Comparison of ENCODE assay signal across 25 cellular contexts in genomic region chr7:42980084-42980483, GRCh38. TPM values are rescaled to one million over a fixed set of nuclear protein-coding genes. Genes with fewer than 3 reads are reported as not detected.
DNase-seq lines count a peak whose midpoint lies in the region; ATAC-seq, FAIRE-seq and TF ChIP-seq lines count a peak whose summit lies in the region.
"Had no signal": no experiment of that assay in that cellular context is flagged by ENCODE, and none has a peak within 500 bp of the region (broad histone marks: within the 10 kb centered on the region; RNA-seq: fewer than 3 reads in every experiment).

No MANE protein-coding gene starts in this region.

- POLR2A ChIA-PET in K562 (lab: Yijun Ruan, JAX) = no interaction called here
- POLR2A ChIA-PET in WTC11 (lab: Charles Lee) = no interaction called here

- no peak for TF ChIP-seq RAD21 in K562 (CRISPR knock-in tag; conservative IDR thresholded peaks at IDR 0.05 in 1 of 2, IDR thresholded peaks at IDR 0.05 in 1 of 2)

- H2BK120ac ChIP-seq in trophoblast cell (ENCODE audit: insufficient read depth, low read length, poor library complexity) = no peak overlapping the region

- H3K27me3 Mint-ChIP-seq in WTC11 (ENCODE audit: low read depth) = peaks cover 2% of the 10 kb centered on the region; the same call in 1 of the 2 replicates
- peaks cover 15% of the 10 kb centered on the region for H3K27me3 Mint-ChIP-seq in T-helper 17 cell

- BruUV-seq in K562 (replicated peaks; lab: Mats Ljungman, UMichigan) = no TSS peak

- H3K27ac ChIP-seq in K562 (ENCODE audit: extremely low read depth, low read depth, low read length) (no peak overlapping the region), trophoblast cell (ENCODE audit: low read depth, low read length) (no peak overlapping the region)
- H3K27ac ChIP-seq: BLaER1 treated with 17β-estradiol and CSF1 and Interleukin-3, amounts not matched to agents 10 nM and 100 nM; C4-2B had no signal

- H3K4me2 ChIP-seq in K562 (ENCODE audit: insufficient read depth, low read length) = peak overlapping the region; percentile 33; the same call in 1 of the 2 replicates
- no peak overlapping the region for H3K4me2 ChIP-seq in trophoblast cell (ENCODE audit: low read length)
- H3K4me2 ChIP-seq: BLaER1 treated with 17β-estradiol and CSF1 and Interleukin-3, amounts not matched to agents 10 nM and 100 nM had no signal

- CTCF ChIA-PET in K562 (lab: Yijun Ruan, JAX; ENCODE audit: low intra/inter-chr PET ratio) = no interaction called here
- CTCF ChIA-PET in WTC11 (lab: Charles Lee) = no interaction called here

- H3K79me2 ChIP-seq in K562 (ENCODE audit: control insufficient read depth, insufficient read depth, low read length) = no peaks in the 10 kb centered on the region
- H3K79me2 ChIP-seq in trophoblast cell (ENCODE audit: control insufficient read depth, insufficient read depth, low read length, poor library complexity) = no peaks in the 10 kb centered on the region

- H4K12ac ChIP-seq in trophoblast cell (ENCODE audit: low read depth, low read length) = no peak overlapping the region

- H4K91ac ChIP-seq in trophoblast cell (ENCODE audit: low read depth, low read length) = no peak overlapping the region

- H2BK12ac ChIP-seq in trophoblast cell (ENCODE audit: low read length) = no peak overlapping the region

- no peak overlapping the region for H3K4me3 Mint-ChIP-seq in WTC11
- H3K4me3 Mint-ChIP-seq in T-helper 17 cell = no peak overlapping the region
- H3K4me3 Mint-ChIP-seq: B cell; CD4-positive, alpha-beta T cell; CD8-positive, alpha-beta T cell had no signal

- no peak overlapping the region for H3K9ac ChIP-seq in K562 (ENCODE audit: insufficient read depth in 1 of 2, low read depth in 2 of 2, low read length in 2 of 2)
- no peak overlapping the region for H3K9ac ChIP-seq in trophoblast cell (ENCODE audit: low read length)
- H3K9ac ChIP-seq: BLaER1 treated with 17β-estradiol and CSF1 and Interleukin-3, amounts not matched to agents 10 nM and 100 nM had no signal

- WGBS in K562 (ENCODE audit: insufficient coverage, low coverage, missing lambda C conversion rate) = 5% methylated on average over 2 of the region's 2 CpGs
- WGBS in trophoblast cell (ENCODE audit: extremely low coverage, insufficient coverage, insufficient read length) = no CpG with 5 or more reads among the region's 2 CpGs

- no peaks in the 10 kb centered on the region for H3K79me1 ChIP-seq in trophoblast cell (ENCODE audit: low read length)

- H3K4me3 ChIP-seq in K562 (no peak overlapping the region), trophoblast cell (ENCODE audit: low read depth, low read length) (no peak overlapping the region)
- H3K4me3 ChIP-seq: BLaER1 treated with 17β-estradiol and CSF1 and Interleukin-3, amounts not matched to agents 10 nM and 100 nM; GM12878 had no signal

- H3K4ac ChIP-seq in trophoblast cell (ENCODE audit: low read depth, low read length) = no peak overlapping the region

- H3K27ac Mint-ChIP-seq in WTC11 (no peak overlapping the region), T-helper 17 cell (no peak overlapping the region)
- H3K27ac Mint-ChIP-seq: B cell; CD4-positive, alpha-beta T cell; CD8-positive, alpha-beta T cell had no signal

- no peak overlapping the region for H2BK5ac ChIP-seq in trophoblast cell (ENCODE audit: low read depth, low read length, poor library complexity)

- peak; percentile 14 for DNase-seq in RPMI7951 (ENCODE audit: low read depth)
- DNase-seq in K562 (ENCODE audit: extremely low read depth in 1 of 4, low spot score in 3 of 4) = peak in 1 of 4 experiments; percentile 39
- DNase-seq in trophoblast cell = peak; percentile 21 to 63
- no peak for DNase-seq in putamen (ENCODE audit: low spot score)
- no peak for DNase-seq in WTC11 (ENCODE audit: low spot score)
- no peak for DNase-seq in T-helper 17 cell
- DNase-seq: 8988T; ACHN; CD4-positive, alpha-beta T cell; CD8-positive, alpha-beta T cell; COR-L47; DMS 273 treated with DMSO at 0.1 percent for 48 hours; DMS153; DMS53; DMS79; DND-41; EL; GDM1 had no signal

- H3K23ac ChIP-seq in trophoblast cell (ENCODE audit: low read length) = no peak overlapping the region

- intact Hi-C loops in K562 (cut with micrococcal nuclease) = no loop called here

- H3K27me3 ChIP-seq in K562 (ENCODE audit: control insufficient read depth in 2 of 2, insufficient read depth in 2 of 2, low read length in 2 of 2) (no peaks in the 10 kb centered on the region), trophoblast cell (ENCODE audit: insufficient read depth, low read length) (no peaks in the 10 kb centered on the region)
- H3K27me3 ChIP-seq: BLaER1 treated with 17β-estradiol and CSF1 and Interleukin-3, amounts not matched to agents 10 nM and 100 nM had no signal

- H2AFZ ChIP-seq in K562 (ENCODE audit: low read depth, low read length) = peak overlapping the region; percentile 57
- H2AFZ ChIP-seq in trophoblast cell (ENCODE audit: insufficient read depth, low read length, poor library complexity) = no peak overlapping the region

- FAIRE-seq in K562 (lab: Jason Lieb, UNC) = no peak
- FAIRE-seq: A204.1, GM12878, GM12892, GM18507 had no signal

- H3K4me1 ChIP-seq in K562 (replicated peaks in 1 of 2; ENCODE audit: control insufficient read depth in 2 of 2, insufficient read depth in 2 of 2, low read length in 2 of 2) (peaks cover 0 to 9% of the 10 kb centered on the region in 2 experiments; a peak in 3 of 5 replicates), trophoblast cell (ENCODE audit: control insufficient read depth in 1 of 2, insufficient read depth in 2 of 2, low read length in 2 of 2) (no peaks in the 10 kb centered on the region)
- H3K4me1 ChIP-seq: BLaER1 treated with 17β-estradiol and CSF1 and Interleukin-3, amounts not matched to agents 10 nM and 100 nM had no signal

- no peak overlapping the region for H4K8ac ChIP-seq in trophoblast cell (ENCODE audit: low read depth, low read length)

- H3K4me1 Mint-ChIP-seq in WTC11 (no peaks in the 10 kb centered on the region), T-helper 17 cell (no peaks in the 10 kb centered on the region)
- H3K4me1 Mint-ChIP-seq: B cell had no signal

- H3K9me3 Mint-ChIP-seq in WTC11 = peaks cover 31% of the 10 kb centered on the region
- H3K9me3 Mint-ChIP-seq: CD4-positive, alpha-beta T cell had no signal

- TF ChIP-seq EP300 in K562 (IDR thresholded peaks at IDR 0.05; ENCODE audit: low read length) = no peak

- peaks cover 14% of the 10 kb centered on the region for H3K9me3 ChIP-seq in K562 (replicated peaks; ENCODE audit: control insufficient read depth, insufficient read depth, low read depth, low read length)
- no peaks in the 10 kb centered on the region for H3K9me3 ChIP-seq in trophoblast cell (ENCODE audit: insufficient read depth, low read depth, low read length)
- no peaks in the 10 kb centered on the region for H3K9me3 ChIP-seq in T-helper 17 cell (ENCODE audit: control insufficient read depth, low read length, poor library complexity, severe bottlenecking)

- in situ Hi-C loops in K562 (cut with MboI) = no loop called here

- H3K36me3 Mint-ChIP-seq in WTC11 (peaks cover 6% of the 10 kb centered on the region), T-helper 17 cell (ENCODE audit: low read depth) (no peaks in the 10 kb centered on the region)
- H3K36me3 Mint-ChIP-seq: CD8-positive, alpha-beta T cell had no signal

- ATAC-seq in K562 = peak; percentile 71
- ATAC-seq in WTC11 = no peak
- no peak for ATAC-seq in T-helper 17 cell
- ATAC-seq: CD8-positive, alpha-beta T cell; GM12878 had no signal

- H3K36me3 ChIP-seq in K562 (ENCODE audit: control insufficient read depth, insufficient read depth, low read length) (no peaks in the 10 kb centered on the region; the same call in 2 of the 3 replicates), trophoblast cell (ENCODE audit: control insufficient read depth in 1 of 2, insufficient read depth in 2 of 2, low read length in 2 of 2) (no peaks in the 10 kb centered on the region)
- H3K36me3 ChIP-seq: BLaER1 treated with 17β-estradiol and CSF1 and Interleukin-3, amounts not matched to agents 10 nM and 100 nM had no signal

- no peaks in the 10 kb centered on the region for H3K9me1 ChIP-seq in K562 (ENCODE audit: control insufficient read depth, insufficient read depth, low read length)

- H2AK5ac ChIP-seq in trophoblast cell (ENCODE audit: low read length) = no peak overlapping the region

- TF ChIP-seq CTCF in K562 (IDR thresholded peaks at IDR 0.05 in 2 of 3, conservative IDR thresholded peaks at IDR 0.05 in 1 of 3; ENCODE audit: insufficient read depth in 2 of 3, low read depth in 1 of 3, low read length in 3 of 3) (no peak), WTC11 (IDR thresholded peaks at IDR 0.05) (no peak)

- no peak for TF ChIP-seq POLR2A in K562 (conservative IDR thresholded peaks at IDR 0.05)

- no peaks in the 10 kb centered on the region for H4K20me1 ChIP-seq in K562 (replicated peaks; ENCODE audit: control insufficient read depth, insufficient read depth, low read length)
- H4K20me1 ChIP-seq: BLaER1 treated with 17β-estradiol and CSF1 and Interleukin-3, amounts not matched to agents 10 nM and 100 nM had no signal

- H3K14ac ChIP-seq in trophoblast cell (ENCODE audit: low read length) = no peak overlapping the region

- H3K18ac ChIP-seq in trophoblast cell (ENCODE audit: low read length) = no peak overlapping the region

RNA-seq across cellular contexts. Expression of gene MRPL32, which starts 47.9 kb away (rescaled TPM):
- 85.3 and 88.1 TPM in 2 replicates for total RNA-seq in RPMI7951 (2014; rRNA removed; shearing (Covaris generic))
- 39.3 and 104 TPM in 2 replicates for total RNA-seq in K562 (2011; cell fraction: chromatin; rRNA removed; ENCODE audit: low replicate concordance)
- total RNA-seq in K562 (2011; cell fraction: nucleolus; rRNA removed) = 27.3 and 33.6 TPM in 2 replicates
- total RNA-seq in K562 (2011; cell fraction: nucleoplasm; rRNA removed) = 59.0 and 64.3 TPM in 2 replicates
- total RNA-seq in K562 (2014; rRNA removed) (104 and 111 TPM in 2 replicates), K562 (2014; rRNA removed; fragmentation: Illumina TruSeq; extraction: Trizol) (138 and 139 TPM in 2 replicates), K562 (2015; rRNA removed; fragmentation: Illumina TruSeq; extraction: Trizol) (109 and 120 TPM in 2 replicates), K562 (2021) (75.5 and 86.0 TPM in 2 replicates), WTC11 (2021) (72.2 to 84.4 TPM (median 75.7 TPM) in 3 replicates), T-helper 17 cell (10 to 100 TPM; 31.1 to 39.1 TPM)
- polyA plus RNA-seq in K562 (2011; rRNA removed) (95.4 and 113 TPM in 2 replicates), K562 (2014; fragmentation: Illumina TruSeq; extraction: Trizol) (134 and 140 TPM in 2 replicates), K562 (2014; fragmentation: Nextera tagmentation; extraction: Ambion mirVana) (100 to 1,000 TPM; 341 to 351 TPM), K562 (2014; rRNA removed) (145 and 162 TPM in 2 replicates)
- polyA plus RNA-seq in K562 (2011; cell fraction: cytosol; rRNA removed) = 38.5 and 52.8 TPM in 2 replicates
- polyA plus RNA-seq in K562 (2011; cell fraction: nucleus; rRNA removed) = 86.8 and 172 TPM in 2 replicates
- polyA plus RNA-seq in K562 (2012) = 48.6 and 76.2 TPM in 2 replicates
- 44.0 and 49.0 TPM in 2 replicates for polyA minus RNA-seq in K562 (2011; rRNA and poly(A)+ RNA removed)
- 16.0 and 20.2 TPM in 2 replicates for polyA minus RNA-seq in K562 (2011; cell fraction: cytosol; rRNA and poly(A)+ RNA removed)
- polyA minus RNA-seq in K562 (2011; cell fraction: nucleus; rRNA and poly(A)+ RNA removed) = 22.1 and 46.5 TPM in 2 replicates
- polyA plus RNA-seq in trophoblast cell (2013) = 60.2 and 70.0 TPM in 2 replicates

RNA-seq across cellular contexts. Expression of gene PSMA2, which starts 48.1 kb away (rescaled TPM):
- 428 and 438 TPM in 2 replicates for total RNA-seq in RPMI7951 (2014; rRNA removed; shearing (Covaris generic))
- total RNA-seq in K562 (2011; cell fraction: chromatin; rRNA removed; ENCODE audit: low replicate concordance) = 16.0 and 45.2 TPM in 2 replicates
- total RNA-seq in K562 (2011; cell fraction: nucleolus; rRNA removed) = 15.5 and 16.6 TPM in 2 replicates
- total RNA-seq in K562 (2011; cell fraction: nucleoplasm; rRNA removed) = 32.4 and 41.8 TPM in 2 replicates
- total RNA-seq in K562 (2014; rRNA removed) = 88.7 and 91.7 TPM in 2 replicates
- 274 and 308 TPM in 2 replicates for total RNA-seq in K562 (2014; rRNA removed; fragmentation: Illumina TruSeq; extraction: Trizol)
- 149 and 162 TPM in 2 replicates for total RNA-seq in K562 (2015; rRNA removed; fragmentation: Illumina TruSeq; extraction: Trizol)
- total RNA-seq in K562 (2021) = 184 and 200 TPM in 2 replicates
- 291 and 412 TPM in 2 replicates for polyA plus RNA-seq in K562 (2011; rRNA removed)
- polyA plus RNA-seq in K562 (2011; cell fraction: cytosol; rRNA removed) = 71.1 and 145 TPM in 2 replicates
- 26.1 and 65.3 TPM in 2 replicates for polyA plus RNA-seq in K562 (2011; cell fraction: nucleus; rRNA removed)
- polyA plus RNA-seq in K562 (2012) = 198 and 258 TPM in 2 replicates
- 145 and 154 TPM in 2 replicates for polyA plus RNA-seq in K562 (2014; fragmentation: Illumina TruSeq; extraction: Trizol)
- 1,000 to 10,000 TPM in 1 of 2 experiments, 100 to 1,000 TPM in 1; 887 to 1,070 TPM for polyA plus RNA-seq in K562 (2014; fragmentation: Nextera tagmentation; extraction: Ambion mirVana)
- 174 and 213 TPM in 2 replicates for polyA plus RNA-seq in K562 (2014; rRNA removed)
- polyA minus RNA-seq in K562 (2011; rRNA and poly(A)+ RNA removed) = 94.8 and 103 TPM in 2 replicates
- 52.1 and 55.2 TPM in 2 replicates for polyA minus RNA-seq in K562 (2011; cell fraction: cytosol; rRNA and poly(A)+ RNA removed)
- 12.5 and 19.8 TPM in 2 replicates for polyA minus RNA-seq in K562 (2011; cell fraction: nucleus; rRNA and poly(A)+ RNA removed)
- polyA plus RNA-seq in trophoblast cell (2013) = 200 and 207 TPM in 2 replicates
- total RNA-seq in WTC11 (2021) = 203 to 228 TPM (median 219 TPM) in 3 replicates
- 10 to 100 TPM; 42.1 to 49.8 TPM for total RNA-seq in T-helper 17 cell

Comparison
In these comparisons a context has a peak if more than half of its experiments do, and no peak if none do; other contexts are left out.
1. DNase-seq: peak in RPMI7951 (single experiment) and trophoblast cell (2 of 2); none in putamen (single experiment), WTC11 (single experiment) and T-helper 17 cell (0 of 3).